In the genomic region with DNA sequence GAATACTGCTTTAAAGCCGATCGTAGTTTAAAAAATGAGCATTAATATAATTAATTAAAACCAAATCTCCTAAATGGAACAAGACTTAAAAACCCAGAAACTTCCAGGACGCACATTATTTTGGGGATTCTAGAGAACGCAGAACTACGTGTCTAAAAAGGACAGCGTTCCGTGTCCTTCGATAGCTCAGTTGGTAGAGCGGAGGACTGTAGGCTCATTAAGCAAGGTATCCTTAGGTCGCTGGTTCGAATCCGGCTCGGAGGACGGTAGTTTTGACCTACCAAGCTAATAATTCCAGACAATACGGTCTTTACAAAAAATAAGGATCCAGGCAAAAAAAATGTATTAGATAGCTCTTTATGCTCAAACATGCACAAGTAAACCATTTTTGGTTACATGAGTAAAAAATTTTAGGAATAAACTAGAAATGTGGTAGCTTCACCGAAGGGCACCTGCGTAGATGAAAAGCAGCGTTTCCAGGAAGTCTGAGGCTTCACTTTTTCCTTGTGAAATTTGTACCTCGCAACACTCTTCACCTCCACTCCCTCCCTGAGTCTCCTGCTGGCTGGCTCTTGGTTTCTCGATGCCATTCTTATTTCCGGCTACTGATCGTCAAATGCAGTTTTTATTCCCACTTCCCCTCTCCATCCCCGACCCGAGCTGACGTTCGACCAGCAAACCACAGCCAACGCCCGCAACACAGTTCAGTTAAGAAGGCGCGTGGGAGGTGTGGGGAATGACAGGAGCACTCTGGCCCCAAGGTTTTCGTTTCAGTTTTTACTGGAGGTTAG, we compare ENCODE assay signal across 9 cellular contexts.
DNase-seq lines count a peak whose midpoint lies in the region; ATAC-seq and TF ChIP-seq lines count a peak whose summit lies in the region.
"Had no signal": no experiment of that assay in that cellular context is flagged by ENCODE, and none has a peak within 500 bp of the region (broad histone marks: within the 10 kb centered on the region; RNA-seq: fewer than 3 reads in every experiment).

No MANE protein-coding gene starts in this region.

- ATAC-seq in HG03025 (IDR thresholded peaks at IDR 0.05; ENCODE audit: low FRiP score, unreplicated experiment), result no peak

- H3K27me3 ChIP-seq in SU-DHL-6 (ENCODE audit: low read length), result no peaks in the 10 kb centered on the region

- no peaks in the 10 kb centered on the region for H3K9me2 ChIP-seq in SU-DHL-6 (replicated peaks; ENCODE audit: insufficient read depth, low read length)

- H2AFZ ChIP-seq in SU-DHL-6 (ENCODE audit: low read depth, low read length, severe bottlenecking), result no peak overlapping the region

- H3K9me3 ChIP-seq in SU-DHL-6 (ENCODE audit: insufficient read depth, low read length), result no peaks in the 10 kb centered on the region

- no peak overlapping the region for H3K27ac ChIP-seq in SU-DHL-6 (ENCODE audit: low read depth, low read length)
- H3K27ac ChIP-seq: C4-2B had no signal

- peak overlapping the region; percentile 15 for H3K4me2 ChIP-seq in SU-DHL-6 (ENCODE audit: low read depth, low read length, poor library complexity, severe bottlenecking)

- H4K20me1 ChIP-seq in SU-DHL-6 (ENCODE audit: low read depth, low read length), result no peaks in the 10 kb centered on the region

- no peak for TF ChIP-seq CTCF in SU-DHL-6 (IDR thresholded peaks at IDR 0.05; ENCODE audit: insufficient read depth, low read length, poor library complexity, severe bottlenecking)

- no peak overlapping the region for H3K4me3 ChIP-seq in SU-DHL-6 (ENCODE audit: insufficient read depth, low read length, poor library complexity, severe bottlenecking)

- H3K79me2 ChIP-seq in SU-DHL-6 (ENCODE audit: insufficient read depth, low read length), result no peaks in the 10 kb centered on the region

- H3K36me3 ChIP-seq in SU-DHL-6 (ENCODE audit: low read length), result no peaks in the 10 kb centered on the region

- no peaks in the 10 kb centered on the region for H3F3A ChIP-seq in SU-DHL-6 (ENCODE audit: insufficient read depth)

- DNase-seq in NCI-H2171 treated with DMSO at 0.1 percent for 48 hours (lab: John Stamatoyannopoulos, UW) (peak; percentile 17), NCI-H2171 (lab: John Stamatoyannopoulos, UW) (no peak), astrocyte of the hippocampus (ENCODE audit: low read depth, low spot score) (peak; percentile 76), iPS-NIHi7 (ENCODE audit: extremely low spot score) (peak; percentile 46), NCI-H1092 (lab: John Stamatoyannopoulos, UW) (no peak)
- DNase-seq in stimulated activated CD4-positive, alpha-beta T cell treated with anti-CD3 and anti-CD28 coated beads, Interleukin-2, amount 100 ng/mL, for 24 hours, result peak; percentile 79 to 86

- no peak overlapping the region for H3K9ac ChIP-seq in SU-DHL-6 (ENCODE audit: low read length)

Comparison
In these comparisons a context has a peak if more than half of its experiments do, and no peak if none do; other contexts are left out.
1. DNase-seq: peak in NCI-H2171 treated with DMSO at 0.1 percent for 48 hours (single experiment), astrocyte of the hippocampus (single experiment), iPS-NIHi7 (single experiment) and stimulated activated CD4-positive, alpha-beta T cell treated with anti-CD3 and anti-CD28 coated beads, Interleukin-2, amount 100 ng/mL, for 24 hours (2 of 2); none in NCI-H2171 (single experiment) and NCI-H1092 (single experiment).